ENCODE assay signal across 12 cellular contexts in genomic region chr18:69161383-69162028, GRCh38.
A peak's percentile ranks its signal among the peaks of the same experiment; 100 is the strongest.
DNase-seq lines count a peak whose midpoint lies in the region; ATAC-seq and TF ChIP-seq lines count a peak whose summit lies in the region.
"Had no signal": no experiment of that assay in that cellular context is flagged by ENCODE, and none has a peak within 500 bp of the region (broad histone marks: within the 10 kb centered on the region; RNA-seq: fewer than 3 reads in every experiment).

No MANE protein-coding gene starts in this region.

- no peak overlapping the region for H3K27ac ChIP-seq in sigmoid colon
- H3K27ac ChIP-seq: epithelial cell of prostate, vagina had no signal

- H3K27me3 ChIP-seq in sigmoid colon = no peaks in the 10 kb centered on the region
- H3K27me3 ChIP-seq: vagina had no signal

- ATAC-seq in Right ventricle myocardium inferior (peak; percentile 63), mucosa of descending colon (no peak)

- DNase-seq in Right ventricle myocardium inferior (ENCODE audit: missing footprints) (no peak), cardiac septum (ENCODE audit: low spot score) (no peak), cerebellar cortex (ENCODE audit: low spot score) (peak; percentile 56), inferior parietal cortex (ENCODE audit: extremely low spot score) (peak; percentile 20), sigmoid colon (no peak), HUDEP-2 (lab: John Stamatoyannopoulos, UW; ENCODE audit: unreplicated experiment in 76 of 76) (no peak), mucosa of descending colon (no peak)
- no peak for DNase-seq in stimulated activated CD8-positive, alpha-beta memory T cell treated with anti-CD3 and anti-CD28 coated beads, Interleukin-4, amount 100 ng/mL, for 48 hours
- DNase-seq: AML-193, NCI-H1436 had no signal

- WGBS in sigmoid colon, 2 donors = 49 to 60% methylated on average over 9 of the region's 9 CpGs

- no peak for TF ChIP-seq POLR2A in sigmoid colon (IDR thresholded peaks at IDR 0.05)

- intact Hi-C loops in Right ventricle myocardium inferior (cut with DNase I) = loop anchor here (5.0 kb wide), 1 partner anchor 241 kb away; the partner anchor contains the start of gene DOK6
- intact Hi-C loops in cardiac septum (cut with DNase I) = no loop called here
- intact Hi-C loops in sigmoid colon (cut with DNase I) = no loop called here
- intact Hi-C loops in mucosa of descending colon (cut with DNase I, micrococcal nuclease) = no loop called here

- no peak for TF ChIP-seq CTCF in sigmoid colon (IDR thresholded peaks at IDR 0.05)
- no peak for TF ChIP-seq CTCF in mucosa of descending colon (IDR thresholded peaks at IDR 0.05)

- H3K36me3 ChIP-seq in sigmoid colon (no peaks in the 10 kb centered on the region), mucosa of descending colon (ENCODE audit: low read depth) (no peaks in the 10 kb centered on the region)
- H3K36me3 ChIP-seq: vagina had no signal

- no peak for TF ChIP-seq EP300 in sigmoid colon (IDR thresholded peaks at IDR 0.05)

- H3K4me3 ChIP-seq in sigmoid colon = no peak overlapping the region
- no peak overlapping the region for H3K4me3 ChIP-seq in mucosa of descending colon
- H3K4me3 ChIP-seq: vagina had no signal

- H3K4me1 ChIP-seq in sigmoid colon (no peaks in the 10 kb centered on the region), mucosa of descending colon (ENCODE audit: low read depth) (no peaks in the 10 kb centered on the region)
- H3K4me1 ChIP-seq: vagina had no signal

- H3K9me3 ChIP-seq in sigmoid colon (no peaks in the 10 kb centered on the region), mucosa of descending colon (no peaks in the 10 kb centered on the region)
- H3K9me3 ChIP-seq: vagina had no signal

Comparison
In these comparisons a context has a peak if more than half of its experiments do, and no peak if none do; other contexts are left out.
1. DNase-seq: peak in cerebellar cortex (single experiment) and inferior parietal cortex (single experiment); none in Right ventricle myocardium inferior (single experiment), cardiac septum (single experiment), sigmoid colon (single experiment), stimulated activated CD8-positive, alpha-beta memory T cell treated with anti-CD3 and anti-CD28 coated beads, Interleukin-4, amount 100 ng/mL, for 48 hours (single experiment), HUDEP-2 (0 of 76) and mucosa of descending colon (0 of 3).